Comparison of ENCODE assay signal across 23 cellular contexts in the genomic region with DNA sequence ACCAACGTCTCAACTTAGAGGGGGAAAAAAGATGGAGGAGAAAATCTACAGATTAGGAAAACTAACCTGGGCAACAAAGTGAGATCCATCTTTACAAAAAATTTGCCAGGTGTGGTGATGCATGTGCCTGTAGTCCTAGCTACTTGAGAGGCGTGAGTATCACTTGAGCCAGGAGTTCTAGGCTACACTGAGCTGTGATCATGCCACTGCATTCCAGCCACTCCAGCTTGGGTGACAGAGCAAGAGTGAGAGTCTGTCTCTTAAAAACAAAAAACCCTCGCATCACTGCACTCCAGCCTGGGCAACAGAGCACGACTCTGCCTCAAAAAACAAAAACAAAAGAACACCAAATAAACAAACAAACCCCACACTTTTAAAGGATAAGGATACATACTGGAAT.
"Had no signal": no experiment of that assay in that cellular context is flagged by ENCODE, and none has a peak within 500 bp of the region (broad histone marks: within the 10 kb centered on the region; RNA-seq: fewer than 3 reads in every experiment).

No MANE protein-coding gene starts in this region.

- H3K4me2 ChIP-seq: smooth muscle cell had no signal

- H3K4me1 ChIP-seq: lower lobe of right lung, right atrium auricular region, tibial artery, uterus had no signal

- H3K27ac ChIP-seq: lower lobe of right lung, ovary, right atrium auricular region, right lobe of liver, stomach, testis, tibial artery, uterus had no signal

- H3K4me3 Mint-ChIP-seq: mesothelial cell of epicardium; naive B cell; natural killer cell; stimulated activated naive B cell treated with anti-CD40 and anti-IgM and Interleukin-4, amounts not matched to agents 10 μg/mL and 1 μg/mL and 100 μg/mL, for 72 hours had no signal

- DNase-seq: hippocampal formation; kidney glomerular epithelial cell; left cardiac atrium; lower lobe of right lung; mesendoderm; naive B cell; natural killer cell; ovary; right lobe of liver; stimulated activated CD4-positive, alpha-beta T cell treated with anti-CD3 and anti-CD28 coated beads, Interleukin-2, amount 100 ng/mL, for 24 hours; stimulated activated CD4-positive, alpha-beta T cell treated with anti-CD3 and anti-CD28 coated beads, Interleukin-4, amount 100 ng/mL, for 1 hour; stimulated activated naive B cell treated with anti-CD40 and anti-IgM and Interleukin-4, amounts not matched to agents 10 μg/mL and 1 μg/mL and 100 μg/mL, for 72 hours; stimulated activated naive CD8-positive, alpha-beta T cell treated with anti-CD3 and anti-CD28 coated beads, Interleukin-15, Interleukin-2, amounts not matched to agents 100 U/mL and 50 U/mL, for 24 hours; stomach; testis; tibial artery; trophoblast cell; uterus had no signal

- H3K36me3 Mint-ChIP-seq: naive B cell, natural killer cell had no signal

- H3K27ac Mint-ChIP-seq: mesothelial cell of epicardium; naive B cell; natural killer cell; progenitor cell of endocrine pancreas; stimulated activated naive B cell treated with anti-CD40 and anti-IgM and Interleukin-4, amounts not matched to agents 10 μg/mL and 1 μg/mL and 100 μg/mL, for 72 hours had no signal

- H3K27me3 ChIP-seq: ovary, right atrium auricular region, right lobe of liver, stomach, testis, tibial artery, uterus had no signal

- H3K4me1 Mint-ChIP-seq: naive B cell; natural killer cell; stimulated activated naive B cell treated with anti-CD40 and anti-IgM and Interleukin-4, amounts not matched to agents 10 μg/mL and 1 μg/mL and 100 μg/mL, for 72 hours had no signal

- H3K9me3 ChIP-seq: lower lobe of right lung, ovary, right atrium auricular region, right lobe of liver, stomach, testis, tibial artery, uterus had no signal

- H3K9me3 Mint-ChIP-seq: naive B cell; natural killer cell; stimulated activated naive B cell treated with anti-CD40 and anti-IgM and Interleukin-4, amounts not matched to agents 10 μg/mL and 1 μg/mL and 100 μg/mL, for 72 hours had no signal

- H3K27me3 Mint-ChIP-seq: naive B cell, progenitor cell of endocrine pancreas had no signal

- H3K36me3 ChIP-seq: lower lobe of right lung, ovary, right atrium auricular region, stomach, tibial artery, uterus had no signal

- H3K4me3 ChIP-seq: lower lobe of right lung, ovary, right atrium auricular region, right lobe of liver, smooth muscle cell, stomach, testis, tibial artery, uterus had no signal

- ATAC-seq: left cardiac atrium; left lobe of liver; natural killer cell; right lobe of liver; stimulated activated naive B cell treated with anti-CD40 and anti-IgM and Interleukin-4, amounts not matched to agents 10 μg/mL and 1 μg/mL and 100 μg/mL, for 72 hours; stimulated activated naive CD8-positive, alpha-beta T cell treated with anti-CD3 and anti-CD28 coated beads, Interleukin-15, Interleukin-2, amounts not matched to agents 100 U/mL and 50 U/mL, for 24 hours had no signal
